Comparison of ENCODE assay signal across 16 cellular contexts in genomic region chr14:66944872-66945271, GRCh38.
DNase-seq lines count a peak whose midpoint lies in the region; ATAC-seq, FAIRE-seq and TF ChIP-seq lines count a peak whose summit lies in the region.
"Had no signal": no experiment of that assay in that cellular context is flagged by ENCODE, and none has a peak within 500 bp of the region (broad histone marks: within the 10 kb centered on the region; RNA-seq: fewer than 3 reads in every experiment).

No MANE protein-coding gene starts in this region.

- H3K4me3 ChIP-seq in fibroblast of villous mesenchyme (ENCODE audit: low read depth, low read length), result no peak overlapping the region

- TF ChIP-seq CTCF in fibroblast of villous mesenchyme (IDR thresholded peaks at IDR 0.05; ENCODE audit: insufficient read depth, low read depth, low read length), result no peak

- H3K4me3 Mint-ChIP-seq in stimulated activated naive CD8-positive, alpha-beta T cell treated with anti-CD3 and anti-CD28 coated beads, Interleukin-15, amount 100 ng/mL, for 72 hours, result no peak overlapping the region
- H3K4me3 Mint-ChIP-seq: CD8-positive, alpha-beta T cell; immature natural killer cell; nephron had no signal

- no peak for ATAC-seq in stimulated activated naive CD8-positive, alpha-beta T cell treated with anti-CD3 and anti-CD28 coated beads, Interleukin-15, Interleukin-2, amounts not matched to agents 100 U/mL and 50 U/mL, for 24 hours
- ATAC-seq in stimulated activated naive CD8-positive, alpha-beta T cell treated with anti-CD3 and anti-CD28 coated beads, Interleukin-15, amount 100 ng/mL, for 72 hours, result no peak
- ATAC-seq in left lobe of liver, result no peak
- ATAC-seq: CD8-positive, alpha-beta T cell had no signal

- H3K27me3 Mint-ChIP-seq in stimulated activated naive CD8-positive, alpha-beta T cell treated with anti-CD3 and anti-CD28 coated beads, Interleukin-15, amount 100 ng/mL, for 72 hours, result no peaks in the 10 kb centered on the region

- H3K4me1 Mint-ChIP-seq in stimulated activated naive CD8-positive, alpha-beta T cell treated with anti-CD3 and anti-CD28 coated beads, Interleukin-15, amount 100 ng/mL, for 72 hours, result no peaks in the 10 kb centered on the region
- H3K4me1 Mint-ChIP-seq: immature natural killer cell, nephron had no signal

- no peak overlapping the region for H3K27ac Mint-ChIP-seq in stimulated activated naive CD8-positive, alpha-beta T cell treated with anti-CD3 and anti-CD28 coated beads, Interleukin-15, amount 100 ng/mL, for 72 hours
- H3K27ac Mint-ChIP-seq: CD8-positive, alpha-beta T cell; immature natural killer cell; nephron had no signal

- peaks cover 25 to 38% of the 10 kb centered on the region in 2 donors for H3K9me3 Mint-ChIP-seq in stimulated activated naive CD8-positive, alpha-beta T cell treated with anti-CD3 and anti-CD28 coated beads, Interleukin-15, amount 100 ng/mL, for 72 hours

- DNase-seq in stimulated activated naive CD8-positive, alpha-beta T cell treated with anti-CD3 and anti-CD28 coated beads, Interleukin-15, Interleukin-2, amounts not matched to agents 100 U/mL and 50 U/mL, for 24 hours, result peak; percentile 4
- DNase-seq in stimulated activated naive CD8-positive, alpha-beta T cell treated with anti-CD3 and anti-CD28 coated beads, Interleukin-15, amount 100 ng/mL, for 72 hours, result no peak
- DNase-seq in SK-N-DZ (ENCODE audit: low spot score), result peak; percentile 9
- peak; percentile 50 for DNase-seq in fibroblast of villous mesenchyme (ENCODE audit: low read depth)
- DNase-seq in urothelium cell line (ENCODE audit: low spot score), result no peak
- DNase-seq in left lobe of liver (ENCODE audit: low spot score), result no peak
- no peak for DNase-seq in GM03348 (ENCODE audit: low spot score)
- DNase-seq in iPS-NIHi7 (ENCODE audit: extremely low spot score), result no peak
- DNase-seq: activated gamma-delta T cell; CD8-positive, alpha-beta T cell; effector CD4-positive, alpha-beta T cell; NCI-H446; SIG-M5; substantia nigra had no signal

- FAIRE-seq in urothelium cell line (lab: Jason Lieb, UNC), result peak; percentile 58

Comparison
In these comparisons a context has a peak if more than half of its experiments do, and no peak if none do; other contexts are left out.
1. DNase-seq: peak in stimulated activated naive CD8-positive, alpha-beta T cell treated with anti-CD3 and anti-CD28 coated beads, Interleukin-15, Interleukin-2, amounts not matched to agents 100 U/mL and 50 U/mL, for 24 hours (single experiment), SK-N-DZ (single experiment) and fibroblast of villous mesenchyme (single experiment); none in stimulated activated naive CD8-positive, alpha-beta T cell treated with anti-CD3 and anti-CD28 coated beads, Interleukin-15, amount 100 ng/mL, for 72 hours (0 of 2), urothelium cell line (single experiment), left lobe of liver (single experiment), GM03348 (single experiment) and iPS-NIHi7 (single experiment).